Comparison of ENCODE assay signal across 12 cellular contexts in the genomic region with DNA sequence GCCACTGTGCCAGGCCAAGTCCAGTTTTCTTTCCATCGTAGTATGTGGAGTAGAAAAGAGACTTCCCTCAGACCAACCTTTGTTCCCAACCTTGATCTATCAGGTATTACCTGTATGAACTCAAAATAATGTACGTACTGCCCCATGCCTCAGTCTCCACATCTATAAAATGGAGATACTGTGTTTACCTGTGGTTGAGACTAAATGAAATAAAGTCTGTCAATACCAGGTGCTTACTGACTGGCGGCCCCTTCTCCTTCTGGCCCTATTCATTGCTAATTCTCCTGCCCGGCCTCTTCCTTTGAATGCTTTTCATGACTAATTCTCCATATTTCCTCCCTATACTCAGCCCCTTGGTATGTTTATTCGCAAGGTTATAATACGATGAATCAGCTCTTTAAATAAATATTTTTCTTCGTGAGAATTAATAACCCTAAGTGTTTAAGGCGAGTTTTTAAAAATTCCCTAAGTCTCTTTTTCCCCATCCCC.
A peak's percentile ranks its signal among the peaks of the same experiment; 100 is the strongest.
DNase-seq lines count a peak whose midpoint lies in the region; ATAC-seq and TF ChIP-seq lines count a peak whose summit lies in the region.
"Had no signal": no experiment of that assay in that cellular context is flagged by ENCODE, and none has a peak within 500 bp of the region (broad histone marks: within the 10 kb centered on the region; RNA-seq: fewer than 3 reads in every experiment).

No MANE protein-coding gene starts in this region.

- H3K4me1 ChIP-seq in mammary epithelial cell (ENCODE audit: insufficient read depth, low read length) (peaks cover 15% of the 10 kb centered on the region), left lung (peaks cover 5 to 26% of the 10 kb centered on the region in 2 donors)
- H3K4me1 ChIP-seq: adrenal gland had no signal

- no peaks in the 10 kb centered on the region for H3K27me3 ChIP-seq in MG63
- H3K27me3 ChIP-seq in mammary epithelial cell (ENCODE audit: insufficient read depth, low read length): no peaks in the 10 kb centered on the region
- peaks cover 0 to 5% of the 10 kb centered on the region in 2 donors for H3K27me3 ChIP-seq in left lung
- H3K27me3 ChIP-seq: adrenal gland had no signal

- H3K4me2 ChIP-seq in mammary epithelial cell (ENCODE audit: insufficient read depth, low read depth, low read length): peak overlapping the region; percentile 5

- no peak overlapping the region for H3K4me3 Mint-ChIP-seq in activated T-helper 17 cell treated with anti-CD3 and anti-CD28 coated beads, Interleukin-2, amount 50 U/mL, for 72 hours
- H3K4me3 Mint-ChIP-seq: CD4-positive, CD25-positive, alpha-beta regulatory T cell; IgD-negative memory B cell had no signal

- H3K79me2 ChIP-seq in mammary epithelial cell (ENCODE audit: insufficient read depth, low read length): no peaks in the 10 kb centered on the region

- CTCF ChIA-PET in mammary epithelial cell (lab: Charles Lee; ENCODE audit: low non-redundant PET): interaction anchor here (0.6 to 0.7 kb wide), 2 partner anchors 42 to 162 kb away, joined by 3 to 10 read pairs; no protein-coding TSS in a partner anchor

- H3K4me3 ChIP-seq in MG63 (no peak overlapping the region), mammary epithelial cell (replicated peaks in 1 of 3; ENCODE audit: insufficient read depth in 1 of 3, low read depth in 2 of 3, low read length in 3 of 3) (no peak overlapping the region), left lung (no peak overlapping the region)
- H3K4me3 ChIP-seq: adrenal gland had no signal

- H3K9me3 ChIP-seq in MG63 (peaks cover 3% of the 10 kb centered on the region; the same call in 1 of the 2 replicates), mammary epithelial cell (replicated peaks; ENCODE audit: insufficient read depth, low read length) (peaks cover 4% of the 10 kb centered on the region), left lung (no peaks in the 10 kb centered on the region)
- H3K9me3 ChIP-seq: adrenal gland had no signal

- peak; percentile 64 for ATAC-seq in left lung
- ATAC-seq in GM18870 (IDR thresholded peaks at IDR 0.05; ENCODE audit: unreplicated experiment): no peak
- no peak for ATAC-seq in HG03196 (IDR thresholded peaks at IDR 0.05; ENCODE audit: unreplicated experiment)
- ATAC-seq in activated T-helper 17 cell treated with anti-CD3 and anti-CD28 coated beads, Interleukin-2, amount 50 U/mL, for 72 hours (replicated peaks): no peak

- H3K27ac ChIP-seq in mammary epithelial cell (ENCODE audit: insufficient read depth, low read depth, low read length) (peak overlapping the region; percentile 38), left lung (no peak overlapping the region)
- H3K27ac ChIP-seq: adrenal gland had no signal

- H3K36me3 ChIP-seq in MG63 (no peaks in the 10 kb centered on the region), mammary epithelial cell (ENCODE audit: insufficient read depth, low read length) (no peaks in the 10 kb centered on the region), left lung (no peaks in the 10 kb centered on the region)
- H3K36me3 ChIP-seq: adrenal gland had no signal

- TF ChIP-seq CTCF in mammary epithelial cell (conservative IDR thresholded peaks at IDR 0.05 in 1 of 2, IDR thresholded peaks at IDR 0.05 in 1 of 2; ENCODE audit: extremely low read depth in 1 of 2, insufficient read depth in 1 of 2, low read depth in 1 of 2, low read length in 2 of 2): no peak
- no peak for TF ChIP-seq CTCF in left lung (IDR thresholded peaks at IDR 0.05)

- H3K9ac ChIP-seq in mammary epithelial cell (ENCODE audit: insufficient read depth, low read length): no peak overlapping the region

- DNase-seq in AG20443 (ENCODE audit: low spot score) (peak; percentile 81), MG63 (peak; percentile 67), mammary epithelial cell (peak; percentile 86), left lung (no peak), HuH-7 (ENCODE audit: low spot score) (no peak)
- DNase-seq: adrenal gland; CD4-positive, CD25-positive, alpha-beta regulatory T cell; OCI-M1 had no signal

- BruUV-seq in mammary epithelial cell (replicated peaks; lab: Mats Ljungman, UMichigan): no TSS peak

- in situ Hi-C loops in mammary epithelial cell (cut with MboI; ENCODE audit: low sequenced_read_pairs in 2 of 2): loop anchor here in 1 of 2 donors (10.0 kb wide), 1 partner anchor 193 kb away; a partner anchor contains a TSS

- H4K20me1 ChIP-seq in mammary epithelial cell (ENCODE audit: insufficient read depth, low read length): no peaks in the 10 kb centered on the region

- H3K27me3 Mint-ChIP-seq in activated T-helper 17 cell treated with anti-CD3 and anti-CD28 coated beads, Interleukin-2, amount 50 U/mL, for 72 hours: peaks cover 3% of the 10 kb centered on the region

- no peak overlapping the region for H3K27ac Mint-ChIP-seq in activated T-helper 17 cell treated with anti-CD3 and anti-CD28 coated beads, Interleukin-2, amount 50 U/mL, for 72 hours
- H3K27ac Mint-ChIP-seq: CD4-positive, CD25-positive, alpha-beta regulatory T cell; IgD-negative memory B cell had no signal

- no peaks in the 10 kb centered on the region for H3K9me3 Mint-ChIP-seq in activated T-helper 17 cell treated with anti-CD3 and anti-CD28 coated beads, Interleukin-2, amount 50 U/mL, for 72 hours

- intact Hi-C loops in mammary epithelial cell (cut with micrococcal nuclease) (loop anchor here (2.0 kb wide), 1 partner anchor 53 kb away; no protein-coding TSS in a partner anchor), left lung (cut with DNase I) (no loop called here)

- 28% methylated on average over 8 of the region's 8 CpGs for WGBS in mammary epithelial cell (ENCODE audit: low coverage, missing lambda C conversion rate)

- peak overlapping the region; percentile 10 for H2AFZ ChIP-seq in mammary epithelial cell (ENCODE audit: low read depth, low read length)

- dilution Hi-C loops in mammary epithelial cell (cut with HindIII; ENCODE audit: low sequenced_read_pairs): no loop called here

- H3K4me1 Mint-ChIP-seq in activated T-helper 17 cell treated with anti-CD3 and anti-CD28 coated beads, Interleukin-2, amount 50 U/mL, for 72 hours: no peaks in the 10 kb centered on the region
- H3K4me1 Mint-ChIP-seq: IgD-negative memory B cell had no signal

- no peaks in the 10 kb centered on the region for H3K36me3 Mint-ChIP-seq in activated T-helper 17 cell treated with anti-CD3 and anti-CD28 coated beads, Interleukin-2, amount 50 U/mL, for 72 hours (ENCODE audit: low read depth)
- H3K36me3 Mint-ChIP-seq: CD4-positive, CD25-positive, alpha-beta regulatory T cell; IgD-negative memory B cell had no signal

Comparison
In these comparisons a context has a peak if more than half of its experiments do, and no peak if none do; other contexts are left out.
1. DNase-seq: peak in AG20443 (single experiment), MG63 (single experiment) and mammary epithelial cell (single experiment); none in left lung (0 of 2) and HuH-7 (single experiment).